In genomic region chr3:126816956-126817777, GRCh38 we compare ENCODE assay signal across 1 cellular context.
TF ChIP-seq lines count a peak whose summit lies in the region.

No MANE protein-coding gene starts in this region.

TF ChIP-seq in HepG2, 621 proteins besides CTCF, POLR2A, EP300 and RAD21 (continued from another document):
- TF ChIP-seq, protein P1, sequence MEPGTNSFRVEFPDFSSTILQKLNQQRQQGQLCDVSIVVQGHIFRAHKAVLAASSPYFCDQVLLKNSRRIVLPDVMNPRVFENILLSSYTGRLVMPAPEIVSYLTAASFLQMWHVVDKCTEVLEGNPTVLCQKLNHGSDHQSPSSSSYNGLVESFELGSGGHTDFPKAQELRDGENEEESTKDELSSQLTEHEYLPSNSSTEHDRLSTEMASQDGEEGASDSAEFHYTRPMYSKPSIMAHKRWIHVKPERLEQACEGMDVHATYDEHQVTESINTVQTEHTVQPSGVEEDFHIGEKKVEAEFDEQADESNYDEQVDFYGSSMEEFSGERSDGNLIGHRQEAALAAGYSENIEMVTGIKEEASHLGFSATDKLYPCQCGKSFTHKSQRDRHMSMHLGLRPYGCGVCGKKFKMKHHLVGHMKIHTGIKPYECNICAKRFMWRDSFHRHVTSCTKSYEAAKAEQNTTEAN (CRISPR knock-in tag; conservative IDR thresholded peaks at IDR 0.05), result no peak
- peak; percentile 23; the same call in 1 of the 2 replicates for TF ChIP-seq IKZF5 (CRISPR knock-in tag; IDR thresholded peaks at IDR 0.05)
- no peak for TF ChIP-seq ZNF431 (CRISPR knock-in tag; IDR thresholded peaks at IDR 0.05; ENCODE audit: borderline replicate concordance, low read depth)
- TF ChIP-seq STAT5B (CRISPR knock-in tag; IDR thresholded peaks at IDR 0.05), result no peak
- TF ChIP-seq TFAP4 (IDR thresholded peaks at IDR 0.05; ENCODE audit: borderline replicate concordance, low read depth), result peak; percentile 90; the same call in 1 of the 2 replicates
- no peak for TF ChIP-seq ZSCAN5A (CRISPR knock-in tag; IDR thresholded peaks at IDR 0.05; ENCODE audit: borderline replicate concordance)
- no peak for TF ChIP-seq MATR3 (CRISPR knock-in tag; IDR thresholded peaks at IDR 0.05)
- TF ChIP-seq ZNF207 (IDR thresholded peaks at IDR 0.05; ENCODE audit: borderline replicate concordance), result no peak
- peak; percentile 54; the same call in 1 of the 2 replicates for TF ChIP-seq ZNF280B (CRISPR knock-in tag; IDR thresholded peaks at IDR 0.05; ENCODE audit: borderline replicate concordance)
- peak; percentile 33; the same call in 1 of the 2 replicates for TF ChIP-seq HDAC2 (CRISPR knock-in tag; IDR thresholded peaks at IDR 0.05)
- TF ChIP-seq KDM3A (CRISPR knock-in tag; IDR thresholded peaks at IDR 0.05; ENCODE audit: low read depth), result no peak
- TF ChIP-seq ZMYM3 (CRISPR knock-in tag; IDR thresholded peaks at IDR 0.05), result peak; percentile 79; the same call in 1 of the 2 replicates
- TF ChIP-seq SMAD1 (CRISPR knock-in tag; IDR thresholded peaks at IDR 0.05; ENCODE audit: borderline replicate concordance, low read depth), result no peak
- TF ChIP-seq ZNF274 (CRISPR knock-in tag; IDR thresholded peaks at IDR 0.05), result no peak
- no peak for TF ChIP-seq SP5 (CRISPR knock-in tag; IDR thresholded peaks at IDR 0.05; ENCODE audit: borderline replicate concordance, low read depth)
- TF ChIP-seq HOXA3 (CRISPR knock-in tag; IDR thresholded peaks at IDR 0.05), result peak; percentile 33; the same call in 1 of the 2 replicates
- TF ChIP-seq KDM6A (CRISPR knock-in tag; IDR thresholded peaks at IDR 0.05; ENCODE audit: low read depth), result no peak
- TF ChIP-seq, protein P2, sequence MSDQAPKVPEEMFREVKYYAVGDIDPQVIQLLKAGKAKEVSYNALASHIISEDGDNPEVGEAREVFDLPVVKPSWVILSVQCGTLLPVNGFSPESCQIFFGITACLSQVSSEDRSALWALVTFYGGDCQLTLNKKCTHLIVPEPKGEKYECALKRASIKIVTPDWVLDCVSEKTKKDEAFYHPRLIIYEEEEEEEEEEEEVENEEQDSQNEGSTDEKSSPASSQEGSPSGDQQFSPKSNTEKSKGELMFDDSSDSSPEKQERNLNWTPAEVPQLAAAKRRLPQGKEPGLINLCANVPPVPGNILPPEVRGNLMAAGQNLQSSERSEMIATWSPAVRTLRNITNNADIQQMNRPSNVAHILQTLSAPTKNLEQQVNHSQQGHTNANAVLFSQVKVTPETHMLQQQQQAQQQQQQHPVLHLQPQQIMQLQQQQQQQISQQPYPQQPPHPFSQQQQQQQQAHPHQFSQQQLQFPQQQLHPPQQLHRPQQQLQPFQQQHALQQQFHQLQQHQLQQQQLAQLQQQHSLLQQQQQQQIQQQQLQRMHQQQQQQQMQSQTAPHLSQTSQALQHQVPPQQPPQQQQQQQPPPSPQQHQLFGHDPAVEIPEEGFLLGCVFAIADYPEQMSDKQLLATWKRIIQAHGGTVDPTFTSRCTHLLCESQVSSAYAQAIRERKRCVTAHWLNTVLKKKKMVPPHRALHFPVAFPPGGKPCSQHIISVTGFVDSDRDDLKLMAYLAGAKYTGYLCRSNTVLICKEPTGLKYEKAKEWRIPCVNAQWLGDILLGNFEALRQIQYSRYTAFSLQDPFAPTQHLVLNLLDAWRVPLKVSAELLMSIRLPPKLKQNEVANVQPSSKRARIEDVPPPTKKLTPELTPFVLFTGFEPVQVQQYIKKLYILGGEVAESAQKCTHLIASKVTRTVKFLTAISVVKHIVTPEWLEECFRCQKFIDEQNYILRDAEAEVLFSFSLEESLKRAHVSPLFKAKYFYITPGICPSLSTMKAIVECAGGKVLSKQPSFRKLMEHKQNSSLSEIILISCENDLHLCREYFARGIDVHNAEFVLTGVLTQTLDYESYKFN (CRISPR knock-in tag; conservative IDR thresholded peaks at IDR 0.05), result peak; percentile 77
- peak; percentile 86 for TF ChIP-seq ZNF710 (CRISPR knock-in tag; IDR thresholded peaks at IDR 0.05; ENCODE audit: borderline replicate concordance)
- TF ChIP-seq, protein P3, sequence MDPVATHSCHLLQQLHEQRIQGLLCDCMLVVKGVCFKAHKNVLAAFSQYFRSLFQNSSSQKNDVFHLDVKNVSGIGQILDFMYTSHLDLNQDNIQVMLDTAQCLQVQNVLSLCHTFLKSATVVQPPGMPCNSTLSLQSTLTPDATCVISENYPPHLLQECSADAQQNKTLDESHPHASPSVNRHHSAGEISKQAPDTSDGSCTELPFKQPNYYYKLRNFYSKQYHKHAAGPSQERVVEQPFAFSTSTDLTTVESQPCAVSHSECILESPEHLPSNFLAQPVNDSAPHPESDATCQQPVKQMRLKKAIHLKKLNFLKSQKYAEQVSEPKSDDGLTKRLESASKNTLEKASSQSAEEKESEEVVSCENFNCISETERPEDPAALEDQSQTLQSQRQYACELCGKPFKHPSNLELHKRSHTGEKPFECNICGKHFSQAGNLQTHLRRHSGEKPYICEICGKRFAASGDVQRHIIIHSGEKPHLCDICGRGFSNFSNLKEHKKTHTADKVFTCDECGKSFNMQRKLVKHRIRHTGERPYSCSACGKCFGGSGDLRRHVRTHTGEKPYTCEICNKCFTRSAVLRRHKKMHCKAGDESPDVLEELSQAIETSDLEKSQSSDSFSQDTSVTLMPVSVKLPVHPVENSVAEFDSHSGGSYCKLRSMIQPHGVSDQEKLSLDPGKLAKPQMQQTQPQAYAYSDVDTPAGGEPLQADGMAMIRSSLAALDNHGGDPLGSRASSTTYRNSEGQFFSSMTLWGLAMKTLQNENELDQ (CRISPR knock-in tag; IDR thresholded peaks at IDR 0.05; ENCODE audit: borderline replicate concordance), result no peak
- no peak for TF ChIP-seq XRCC5 (optimal IDR thresholded peaks at IDR 0.05; ENCODE audit: low read length)
- peak; percentile 59; the same call in 1 of the 2 replicates for TF ChIP-seq ZNF770 (CRISPR knock-in tag; IDR thresholded peaks at IDR 0.05)
- peak; percentile 90; the same call in 1 of the 2 replicates for TF ChIP-seq ZNF292 (CRISPR knock-in tag; IDR thresholded peaks at IDR 0.05; ENCODE audit: borderline replicate concordance, low read depth)
- TF ChIP-seq NR2F6 (IDR thresholded peaks at IDR 0.05), result no peak
- 0 out of 2 replicates have a peak, but pooled peaks have one; percentile 24 for TF ChIP-seq NR2F6 (CRISPR knock-in tag; IDR thresholded peaks at IDR 0.05)
- TF ChIP-seq ZNF136 (CRISPR knock-in tag; IDR thresholded peaks at IDR 0.05; ENCODE audit: low read depth), result no peak
- TF ChIP-seq GFI1 (CRISPR knock-in tag; IDR thresholded peaks at IDR 0.05; ENCODE audit: borderline replicate concordance), result no peak
- no peak for TF ChIP-seq IRF1 (CRISPR knock-in tag; IDR thresholded peaks at IDR 0.05; ENCODE audit: low read depth)
- TF ChIP-seq ZIK1 (CRISPR knock-in tag; IDR thresholded peaks at IDR 0.05; ENCODE audit: borderline replicate concordance, low read depth), result no peak
